In genomic region chr20:32975698-32976674, GRCh38 we compare ENCODE assay signal across 14 cellular contexts. TPM values are rescaled to one million over a fixed set of nuclear protein-coding genes. Genes with fewer than 3 reads are reported as not detected.
DNase-seq lines count a peak whose midpoint lies in the region; ATAC-seq and TF ChIP-seq lines count a peak whose summit lies in the region.
"Had no signal": no experiment of that assay in that cellular context is flagged by ENCODE, and none has a peak within 500 bp of the region (broad histone marks: within the 10 kb centered on the region; RNA-seq: fewer than 3 reads in every experiment).

No MANE protein-coding gene starts in this region.

- peaks cover 0 to 18% of the 10 kb centered on the region in 2 donors for H3K4me1 ChIP-seq in right atrium auricular region

- H3K27ac ChIP-seq in right atrium auricular region: no peak overlapping the region
- H3K27ac ChIP-seq: Peyer's patch had no signal

- H3K9me3 ChIP-seq in right atrium auricular region: no peaks in the 10 kb centered on the region

- H3K27me3 Mint-ChIP-seq in activated CD8-positive, alpha-beta T cell treated with anti-CD3 and anti-CD28 coated beads for 36 hours: no peaks in the 10 kb centered on the region
- H3K27me3 Mint-ChIP-seq in glutamatergic neuron (ENCODE audit: unreplicated experiment): peaks cover 2% of the 10 kb centered on the region
- H3K27me3 Mint-ChIP-seq: B cell had no signal

- H3K4me3 Mint-ChIP-seq in activated CD8-positive, alpha-beta T cell treated with anti-CD3 and anti-CD28 coated beads for 36 hours: no peak overlapping the region
- no peak overlapping the region for H3K4me3 Mint-ChIP-seq in glutamatergic neuron (ENCODE audit: unreplicated experiment)
- H3K4me3 Mint-ChIP-seq: B cell had no signal

- CTCF ChIA-PET in activated CD8-positive, alpha-beta T cell treated with anti-CD3 and anti-CD28 coated beads for 36 hours (lab: Charles Lee): interaction anchor here (0.7 to 2.0 kb wide), 3 partner anchors 9 to 74 kb away, joined by 3 to 6 read pairs (median 3); no protein-coding TSS in a partner anchor

- ATAC-seq in Right ventricle myocardium inferior (peak; percentile 81), GM19397 (IDR thresholded peaks at IDR 0.05; ENCODE audit: unreplicated experiment) (no peak), GM19455 (IDR thresholded peaks at IDR 0.05; ENCODE audit: unreplicated experiment) (no peak), GM21381 (IDR thresholded peaks at IDR 0.05; ENCODE audit: unreplicated experiment) (no peak)
- ATAC-seq in activated CD8-positive, alpha-beta T cell treated with anti-CD3 and anti-CD28 coated beads for 36 hours: no peak

- H3K27me3 ChIP-seq in right atrium auricular region: no peaks in the 10 kb centered on the region
- H3K27me3 ChIP-seq: Peyer's patch had no signal

- peak overlapping the region; percentile 46 for H3K27ac Mint-ChIP-seq in activated CD8-positive, alpha-beta T cell treated with anti-CD3 and anti-CD28 coated beads for 36 hours
- H3K27ac Mint-ChIP-seq in glutamatergic neuron (ENCODE audit: unreplicated experiment): no peak overlapping the region
- H3K27ac Mint-ChIP-seq: B cell had no signal

- peaks cover 20% of the 10 kb centered on the region for H3K36me3 Mint-ChIP-seq in activated CD8-positive, alpha-beta T cell treated with anti-CD3 and anti-CD28 coated beads for 36 hours (ENCODE audit: low read depth)
- no peaks in the 10 kb centered on the region for H3K36me3 Mint-ChIP-seq in glutamatergic neuron (ENCODE audit: unreplicated experiment)

- H3K9me3 Mint-ChIP-seq in activated CD8-positive, alpha-beta T cell treated with anti-CD3 and anti-CD28 coated beads for 36 hours: peaks cover 10% of the 10 kb centered on the region
- no peaks in the 10 kb centered on the region for H3K9me3 Mint-ChIP-seq in glutamatergic neuron (ENCODE audit: unreplicated experiment)

- intact Hi-C loops in Right ventricle myocardium inferior (cut with DNase I): no loop called here
- intact Hi-C loops in activated CD8-positive, alpha-beta T cell treated with anti-CD3 and anti-CD28 coated beads for 36 hours (cut with micrococcal nuclease): no loop called here

- no peaks in the 10 kb centered on the region for H3K36me3 ChIP-seq in right atrium auricular region
- H3K36me3 ChIP-seq: Peyer's patch had no signal

- peaks cover 39% of the 10 kb centered on the region for H3K4me1 Mint-ChIP-seq in activated CD8-positive, alpha-beta T cell treated with anti-CD3 and anti-CD28 coated beads for 36 hours (ENCODE audit: low read depth)
- H3K4me1 Mint-ChIP-seq in glutamatergic neuron (ENCODE audit: low read depth, unreplicated experiment): peaks cover 4% of the 10 kb centered on the region

- DNase-seq in Right ventricle myocardium inferior (ENCODE audit: missing footprints) (no peak), right atrium auricular region (ENCODE audit: low spot score) (no peak), islet precursor cell (peak; percentile 73), glutamatergic neuron (no peak)
- no peak for DNase-seq in activated CD8-positive, alpha-beta T cell treated with anti-CD3 and anti-CD28 coated beads for 36 hours
- DNase-seq: activated gamma-delta T cell had no signal

- no peak overlapping the region for H3K4me3 ChIP-seq in right atrium auricular region
- H3K4me3 ChIP-seq: Peyer's patch had no signal

- TF ChIP-seq CTCF in right atrium auricular region (IDR thresholded peaks at IDR 0.05): no peak
- TF ChIP-seq CTCF in activated CD8-positive, alpha-beta T cell treated with anti-CD3 and anti-CD28 coated beads for 36 hours (IDR thresholded peaks at IDR 0.05): no peak
- TF ChIP-seq CTCF in glutamatergic neuron (IDR thresholded peaks at IDR 0.05; ENCODE audit: partially characterized antibody, unreplicated experiment): no peak

- POLR2A ChIA-PET in activated CD8-positive, alpha-beta T cell treated with anti-CD3 and anti-CD28 coated beads for 36 hours (lab: Charles Lee): interaction anchor here (0.7 to 1.9 kb wide), 4 partner anchors 8 to 32 kb away, joined by 3 to 12 read pairs (median 4); partner anchors contain the start of gene BPIFB2

RNA-seq across cellular contexts. Expression of gene SUN5, which starts 28.2 kb away (rescaled TPM):
- total RNA-seq in Right ventricle myocardium inferior (not detected), right atrium auricular region (not detected), glutamatergic neuron (ENCODE audit: unreplicated experiment) (not detected)
- not detected for total RNA-seq in activated CD8-positive, alpha-beta T cell treated with anti-CD3 and anti-CD28 coated beads for 36 hours
- total RNA-seq: B cell, G401, NCI-H460, Peyer's patch, pulmonary artery endothelial cell had no signal

RNA-seq across cellular contexts. Expression of gene BPIFB2, which starts 31.5 kb away (rescaled TPM):
- not detected for total RNA-seq in Right ventricle myocardium inferior
- total RNA-seq in right atrium auricular region: not detected
- total RNA-seq in activated CD8-positive, alpha-beta T cell treated with anti-CD3 and anti-CD28 coated beads for 36 hours: not detected
- total RNA-seq in glutamatergic neuron (ENCODE audit: unreplicated experiment): not detected
- total RNA-seq: B cell, G401, NCI-H460, Peyer's patch, pulmonary artery endothelial cell had no signal

RNA-seq across cellular contexts. Expression of gene BPIFB6, which starts 55.5 kb away (rescaled TPM):
- total RNA-seq in Right ventricle myocardium inferior (not detected), right atrium auricular region (not detected), glutamatergic neuron (ENCODE audit: unreplicated experiment) (not detected)
- not detected for total RNA-seq in activated CD8-positive, alpha-beta T cell treated with anti-CD3 and anti-CD28 coated beads for 36 hours
- total RNA-seq: B cell, G401, NCI-H460, Peyer's patch, pulmonary artery endothelial cell had no signal
